9 cellular contexts compared by ENCODE assay signal in genomic region chr14:23364604-23365352, GRCh38. TPM values are rescaled to one million over a fixed set of nuclear protein-coding genes. Genes with fewer than 3 reads are reported as not detected.
DNase-seq lines count a peak whose midpoint lies in the region; ATAC-seq and TF ChIP-seq lines count a peak whose summit lies in the region.
"Had no signal": no experiment of that assay in that cellular context is flagged by ENCODE, and none has a peak within 500 bp of the region (broad histone marks: within the 10 kb centered on the region; RNA-seq: fewer than 3 reads in every experiment).

Gene EFS, minus strand, starts transcription at chr14:23365172. Its CDS starts 147 bp downstream, at chr14:23365025.

- ATAC-seq in heart right ventricle (peak; percentile 30 to 78 (median 46)), HG03280 (IDR thresholded peaks at IDR 0.05; ENCODE audit: unreplicated experiment) (no peak), HG03571 (IDR thresholded peaks at IDR 0.05; ENCODE audit: unreplicated experiment) (no peak)

- peaks cover 0 to 22% (median 5%) of the 10 kb centered on the region in 9 donors for H3K4me1 ChIP-seq in heart right ventricle

- H3K27ac ChIP-seq in adipose tissue (ENCODE audit: low read depth, low read length) (peak within 1 kb of the TSS; percentile 60), heart right ventricle (peak within 1 kb of the TSS; percentile 50 to 90 (median 86))

- peaks cover 0 to 45% (median 18%) of the 10 kb centered on the region in 7 donors for H3K27me3 ChIP-seq in heart right ventricle

- DNase-seq in AG09309 (ENCODE audit: low read depth) (no peak), heart right ventricle (peak; percentile 47 to 65), occipital lobe (lab: John Stamatoyannopoulos, UW) (no peak), GM20000 (ENCODE audit: low spot score) (no peak)
- no peak for DNase-seq in activated CD4-positive, alpha-beta T cell treated with anti-CD3 and anti-CD28 coated beads for 4 hours

- peaks cover 0 to 4% (median 0%) of the 10 kb centered on the region in 9 donors for H3K36me3 ChIP-seq in heart right ventricle

- H3K4me3 ChIP-seq in AG09309 (ENCODE audit: control insufficient read depth, low read depth, low read length) (peak within 1 kb of the TSS; percentile 53), heart right ventricle (peak within 1 kb of the TSS; percentile 26 to 63 (median 58))

- 8 to 41% (median 9%) methylated on average over 33 to 44 of the region's 44 CpGs for WGBS in adipose tissue, 3 donors
- 21 to 22% methylated on average over 43 to 44 of the region's 44 CpGs for WGBS in heart right ventricle, 2 donors

- no peak for TF ChIP-seq CTCF in AG09309 (IDR thresholded peaks at IDR 0.05; ENCODE audit: control insufficient read depth, insufficient read depth, low read depth, low read length, missing control alignments)
- no peak for TF ChIP-seq CTCF in heart right ventricle (IDR thresholded peaks at IDR 0.05)
- TF ChIP-seq CTCF in GM20000 (IDR thresholded peaks at IDR 0.05; ENCODE audit: extremely low read depth, missing control alignments): no peak

- intact Hi-C loops in heart right ventricle (cut with DNase I): loop anchor here in 2 of 10 donors (5.0 kb wide), 2 partner anchors 37 to 102 kb away; no protein-coding TSS in a partner anchor

- H3K9me3 ChIP-seq in heart right ventricle: no peaks in the 10 kb centered on the region

RNA-seq across cellular contexts. Expression of gene EFS, which starts in this region (rescaled TPM):
- polyA plus RNA-seq in adipose tissue: 10 to 100 TPM in 2 of 3 donors, 1 to 10 TPM in 1; 2.3 to 17.5 (median 11.1) TPM
- total RNA-seq in heart right ventricle: 1 to 10 TPM; 1.1 to 3.7 (median 2.2) TPM
- polyA plus RNA-seq in heart right ventricle: 1 to 10 TPM; 3.7 to 6.0 TPM
- total RNA-seq in occipital lobe: 17.5 TPM
- total RNA-seq: T-helper 2 cell treated with Interferon-gamma antibody and Interleukin-4, amounts not matched to agents 100 ng/mL and 5 ng/mL, for 36 hours had no signal

Comparison
In these comparisons a context has a peak if more than half of its experiments do, and no peak if none do; other contexts are left out.
1. DNase-seq: peak in heart right ventricle (2 of 2); none in AG09309 (single experiment), occipital lobe (single experiment), GM20000 (single experiment) and activated CD4-positive, alpha-beta T cell treated with anti-CD3 and anti-CD28 coated beads for 4 hours (0 of 2).
2. ATAC-seq: peak in heart right ventricle (8 of 8); none in HG03280 (single experiment) and HG03571 (single experiment).